ENCODE assay signal across 3 cellular contexts in the genomic region with DNA sequence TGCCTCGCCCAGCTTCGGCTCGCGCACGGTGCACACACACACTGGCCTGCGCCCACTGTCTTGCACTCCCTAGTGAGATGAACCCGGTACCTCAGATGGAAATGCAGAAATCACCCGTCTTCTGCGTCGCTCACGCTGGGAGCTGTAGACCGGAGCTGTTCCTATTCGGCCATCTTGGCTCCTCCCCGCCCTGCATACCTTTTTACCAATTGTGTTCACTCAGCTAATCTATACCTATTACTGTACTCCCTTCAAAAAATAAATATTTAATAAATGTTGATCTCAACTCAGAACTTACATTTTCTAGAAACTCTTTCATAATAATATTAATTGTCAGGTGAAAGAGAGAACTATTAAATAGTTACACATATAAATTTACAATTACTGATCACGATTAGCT. TPM values are rescaled to one million over a fixed set of nuclear protein-coding genes. Genes with fewer than 3 reads are reported as not detected.
"Had no signal": no experiment of that assay in that cellular context is flagged by ENCODE, and none has a peak within 500 bp of the region (broad histone marks: within the 10 kb centered on the region; RNA-seq: fewer than 3 reads in every experiment).

No MANE protein-coding gene starts in this region.

RNA-seq across cellular contexts. Expression of a gene that starts 48.0 kb away (rescaled TPM):
- total RNA-seq: HFFc6, HT1080, IMR-90 had no signal
- polyA plus RNA-seq: IMR-90 had no signal
